In the genomic region with DNA sequence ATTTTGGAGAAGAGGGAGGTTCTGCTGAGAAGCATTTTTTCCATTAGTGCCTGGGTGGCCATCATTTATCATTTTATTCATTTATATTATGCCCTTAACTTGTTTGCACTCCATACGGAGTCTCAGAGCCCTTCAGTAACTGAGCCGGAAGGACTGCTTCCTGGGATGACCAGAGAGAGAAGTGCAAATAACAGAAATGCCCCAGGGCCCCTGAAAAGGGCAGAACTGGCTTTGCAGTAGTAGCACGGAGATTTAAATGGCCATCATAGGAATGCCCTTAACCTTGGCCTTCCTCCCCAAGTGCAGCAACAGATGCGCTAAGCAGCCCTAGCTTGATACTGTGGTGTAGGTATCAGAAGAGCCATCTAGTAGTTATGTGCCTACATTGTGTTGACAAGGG, we compare ENCODE assay signal across 15 cellular contexts. TPM values are rescaled to one million over a fixed set of nuclear protein-coding genes. Genes with fewer than 3 reads are reported as not detected.
DNase-seq lines count a peak whose midpoint lies in the region; ATAC-seq and TF ChIP-seq lines count a peak whose summit lies in the region.
"Had no signal": no experiment of that assay in that cellular context is flagged by ENCODE, and none has a peak within 500 bp of the region (broad histone marks: within the 10 kb centered on the region; RNA-seq: fewer than 3 reads in every experiment).

No MANE protein-coding gene starts in this region.

- no peaks in the 10 kb centered on the region for H3K27me3 Mint-ChIP-seq in WTC11 (ENCODE audit: low read depth)
- H3K27me3 Mint-ChIP-seq in neural progenitor cell (ENCODE audit: insufficient read depth, low read depth): no peaks in the 10 kb centered on the region
- no peaks in the 10 kb centered on the region for H3K27me3 Mint-ChIP-seq in H9 (ENCODE audit: low read depth)

- H4K20me1 ChIP-seq in mammary epithelial cell (ENCODE audit: insufficient read depth, low read length): no peaks in the 10 kb centered on the region
- H4K20me1 ChIP-seq in neural progenitor cell (ENCODE audit: low read depth): peaks cover 59% of the 10 kb centered on the region
- no peaks in the 10 kb centered on the region for H4K20me1 ChIP-seq in H9 (ENCODE audit: control insufficient read depth, insufficient read depth, insufficient read length)

- 96% methylated on average over 4 of the region's 4 CpGs for WGBS in mammary epithelial cell (ENCODE audit: low coverage, missing lambda C conversion rate)
- no CpG with 5 or more reads among the region's 4 CpGs for WGBS in H9 (ENCODE audit: extremely low coverage, insufficient read length, low lambda C conversion rate)
- 61 to 66% methylated on average over 4 of the region's 4 CpGs for WGBS in upper lobe of left lung, 2 donors

- H3K36me3 ChIP-seq in mammary epithelial cell (ENCODE audit: insufficient read depth, low read length): no peaks in the 10 kb centered on the region
- no peaks in the 10 kb centered on the region for H3K36me3 ChIP-seq in neural progenitor cell
- H3K36me3 ChIP-seq in upper lobe of left lung: no peaks in the 10 kb centered on the region

- BruUV-seq in mammary epithelial cell (replicated peaks; lab: Mats Ljungman, UMichigan): no TSS peak

- H4K5ac ChIP-seq in H9 (ENCODE audit: insufficient read length, low read depth, low read length): no peak overlapping the region

- CTCF ChIA-PET in mammary epithelial cell (lab: Charles Lee; ENCODE audit: low non-redundant PET) (no interaction called here), WTC11 (lab: Charles Lee) (no interaction called here)

- TF ChIP-seq CTCF in mammary epithelial cell (conservative IDR thresholded peaks at IDR 0.05 in 1 of 2, IDR thresholded peaks at IDR 0.05 in 1 of 2; ENCODE audit: extremely low read depth in 1 of 2, insufficient read depth in 1 of 2, low read depth in 1 of 2, low read length in 2 of 2) (no peak), LNCaP clone FGC (IDR thresholded peaks at IDR 0.05; ENCODE audit: control insufficient read depth, extremely low read depth, insufficient read depth) (no peak), WTC11 (IDR thresholded peaks at IDR 0.05) (no peak), neural progenitor cell (IDR thresholded peaks at IDR 0.05) (no peak), H9 (conservative IDR thresholded peaks at IDR 0.05) (no peak), upper lobe of left lung (IDR thresholded peaks at IDR 0.05) (no peak)

- H3K79me2 ChIP-seq in mammary epithelial cell (ENCODE audit: insufficient read depth, low read length) (peaks cover 73% of the 10 kb centered on the region), neural progenitor cell (ENCODE audit: low read depth) (peaks cover 82% of the 10 kb centered on the region), H9 (ENCODE audit: insufficient read depth, low read length) (peaks cover 2% of the 10 kb centered on the region; the same call in 1 of the 2 replicates)

- TF ChIP-seq POLR2A in upper lobe of left lung (IDR thresholded peaks at IDR 0.05): no peak

- H3K56ac ChIP-seq in H9 (ENCODE audit: insufficient read length, low read depth, low read length): no peak overlapping the region

- H3K9me3 ChIP-seq in mammary epithelial cell (replicated peaks; ENCODE audit: insufficient read depth, low read length) (no peaks in the 10 kb centered on the region), neural progenitor cell (ENCODE audit: low read depth) (no peaks in the 10 kb centered on the region), H9 (ENCODE audit: control insufficient read depth, low read depth, low read length) (no peaks in the 10 kb centered on the region), upper lobe of left lung (no peaks in the 10 kb centered on the region)
- H3K9me3 ChIP-seq: BLaER1 had no signal

- H3K27ac Mint-ChIP-seq in WTC11: peak overlapping the region; percentile 50; the same call in 1 of the 2 replicates
- H3K27ac Mint-ChIP-seq in neural progenitor cell: no peak overlapping the region
- peak overlapping the region in 1 of 3 experiments; percentile 51; a peak in 1 of 7 replicates for H3K27ac Mint-ChIP-seq in H9
- H3K27ac Mint-ChIP-seq: CD8-positive, alpha-beta T cell had no signal

- no peaks in the 10 kb centered on the region for H3K79me1 ChIP-seq in H9 (ENCODE audit: insufficient read depth, low read depth, low read length, poor library complexity, severe bottlenecking)

- H3K23ac ChIP-seq in H9 (ENCODE audit: insufficient read length, low read depth, low read length): no peak overlapping the region

- peak; percentile 19 to 86 for DNase-seq in T47D (ENCODE audit: low read depth in 1 of 2, low spot score in 1 of 2)
- no peak for DNase-seq in mammary epithelial cell
- peak; percentile 69 for DNase-seq in LNCaP clone FGC (ENCODE audit: low read depth)
- DNase-seq in WTC11 (ENCODE audit: low spot score): no peak
- no peak for DNase-seq in neural progenitor cell (ENCODE audit: low spot score)
- no peak for DNase-seq in H9
- no peak for DNase-seq in upper lobe of left lung
- DNase-seq: 8988T; Calu3; CD8-positive, alpha-beta T cell; DMS79 treated with DMSO at 0.1 percent for 48 hours; GF-D8; HCEC 1CT had no signal

- in situ Hi-C loops in T47D (cut with HindIII; ENCODE audit: low pct_unique_long_range_greater_than_20kb, low sequenced_read_pairs): no loop called here
- in situ Hi-C loops in mammary epithelial cell (cut with MboI; ENCODE audit: low sequenced_read_pairs in 2 of 2): no loop called here

- H3K4me2 ChIP-seq in mammary epithelial cell (ENCODE audit: insufficient read depth, low read depth, low read length) (no peak overlapping the region), neural progenitor cell (peak overlapping the region; percentile 62), H9 (ENCODE audit: insufficient read depth, insufficient read length, low read length) (no peak overlapping the region)
- H3K4me2 ChIP-seq: BLaER1 had no signal

- H2AFZ ChIP-seq in mammary epithelial cell (ENCODE audit: low read depth, low read length) (no peak overlapping the region), neural progenitor cell (replicated peaks) (no peak overlapping the region), H9 (ENCODE audit: low read length) (no peak overlapping the region)

- dilution Hi-C loops in mammary epithelial cell (cut with HindIII; ENCODE audit: low sequenced_read_pairs): no loop called here

- H3K4me3 Mint-ChIP-seq in WTC11 (no peak overlapping the region), neural progenitor cell (no peak overlapping the region), H9 (no peak overlapping the region)
- H3K4me3 Mint-ChIP-seq: CD8-positive, alpha-beta T cell had no signal

- H3K27me3 ChIP-seq in mammary epithelial cell (ENCODE audit: insufficient read depth, low read length) (no peaks in the 10 kb centered on the region), neural progenitor cell (no peaks in the 10 kb centered on the region), H9 (ENCODE audit: insufficient read depth, low read length) (no peaks in the 10 kb centered on the region), upper lobe of left lung (no peaks in the 10 kb centered on the region)
- H3K27me3 ChIP-seq: BLaER1 had no signal

- TF ChIP-seq EP300 in upper lobe of left lung (IDR thresholded peaks at IDR 0.05): no peak

- H3K36me3 Mint-ChIP-seq in WTC11 (no peaks in the 10 kb centered on the region), neural progenitor cell (no peaks in the 10 kb centered on the region), H9 (ENCODE audit: insufficient read depth in 1 of 3, low read depth in 3 of 3) (no peaks in the 10 kb centered on the region)

- no peak overlapping the region for H3K27ac ChIP-seq in mammary epithelial cell (ENCODE audit: insufficient read depth, low read depth, low read length)
- H3K27ac ChIP-seq in neural progenitor cell: no peak overlapping the region
- no peak overlapping the region for H3K27ac ChIP-seq in H9 (ENCODE audit: insufficient read length, low read depth, low read length)
- no peak overlapping the region for H3K27ac ChIP-seq in upper lobe of left lung
- H3K27ac ChIP-seq: BLaER1 had no signal

- H2BK120ac ChIP-seq in H9 (ENCODE audit: low read depth, low read length, poor library complexity, severe bottlenecking): no peak overlapping the region

- POLR2A ChIA-PET in WTC11 (lab: Charles Lee): no interaction called here

- H3K4me1 ChIP-seq in mammary epithelial cell (ENCODE audit: insufficient read depth, low read length) (no peaks in the 10 kb centered on the region), neural progenitor cell (peaks cover 65% of the 10 kb centered on the region), H9 (ENCODE audit: insufficient read depth, low read length) (peaks cover 15% of the 10 kb centered on the region), upper lobe of left lung (peaks cover 0 to 8% (median 4%) of the 10 kb centered on the region in 4 donors)

- H3K9ac ChIP-seq in mammary epithelial cell (ENCODE audit: insufficient read depth, low read length) (no peak overlapping the region), neural progenitor cell (no peak overlapping the region), H9 (ENCODE audit: extremely low read depth, insufficient read length, low read length) (no peak overlapping the region)
- H3K9ac ChIP-seq: BLaER1 had no signal

- H3K9me3 Mint-ChIP-seq in WTC11 (no peaks in the 10 kb centered on the region), neural progenitor cell (no peaks in the 10 kb centered on the region), H9 (no peaks in the 10 kb centered on the region)
- H3K9me3 Mint-ChIP-seq: CD8-positive, alpha-beta T cell had no signal

- H3T11ph ChIP-seq in H9 (ENCODE audit: low read length): no peak overlapping the region

- no peak overlapping the region for H4K91ac ChIP-seq in H9 (ENCODE audit: insufficient read length, low read depth, low read length)

- no peak overlapping the region for H2BK15ac ChIP-seq in H9 (ENCODE audit: low read depth, low read length)

- H3K4me1 Mint-ChIP-seq in WTC11 (peaks cover 61% of the 10 kb centered on the region), neural progenitor cell (peaks cover 41% of the 10 kb centered on the region), H9 (peaks cover 50 to 51% of the 10 kb centered on the region in 2 experiments)

- no peak overlapping the region for H4K8ac ChIP-seq in H9 (replicated peaks; ENCODE audit: insufficient read length, low read depth, low read length)

- H3K14ac ChIP-seq in H9 (ENCODE audit: insufficient read depth, low read length): no peak overlapping the region

- peaks cover 31% of the 10 kb centered on the region for H3F3A ChIP-seq in neural progenitor cell (ENCODE audit: low read depth)

- no peak overlapping the region for H3K4ac ChIP-seq in H9 (ENCODE audit: low read depth, low read length)

- H2AK5ac ChIP-seq in H9 (ENCODE audit: insufficient read length, low read length): no peak overlapping the region

- no peaks in the 10 kb centered on the region for H3K23me2 ChIP-seq in H9 (ENCODE audit: insufficient read length, low read depth, low read length, poor library complexity, severe bottlenecking)

- ATAC-seq in WTC11 (no peak), GM21526 (IDR thresholded peaks at IDR 0.05; ENCODE audit: low FRiP score, unreplicated experiment) (no peak), upper lobe of left lung (ENCODE audit: low FRiP score in 2 of 2) (no peak)
- ATAC-seq: CD8-positive, alpha-beta T cell had no signal

- H3K4me3 ChIP-seq in mammary epithelial cell (replicated peaks in 1 of 3; ENCODE audit: insufficient read depth in 1 of 3, low read depth in 2 of 3, low read length in 3 of 3): no peak overlapping the region
- peak overlapping the region; percentile 19; the same call in 1 of the 2 replicates for H3K4me3 ChIP-seq in LNCaP clone FGC (ENCODE audit: low read depth, low read length)
- no peak overlapping the region for H3K4me3 ChIP-seq in neural progenitor cell
- H3K4me3 ChIP-seq in upper lobe of left lung: no peak overlapping the region
- H3K4me3 ChIP-seq: BLaER1 had no signal

- intact Hi-C loops in mammary epithelial cell (cut with micrococcal nuclease): loop anchor here (2.0 kb wide), 1 partner anchor 60 kb away; no protein-coding TSS in a partner anchor

- H2BK5ac ChIP-seq in H9 (ENCODE audit: insufficient read length, low read length): no peak overlapping the region

- no peak overlapping the region for H3K18ac ChIP-seq in H9 (ENCODE audit: insufficient read length, low read depth, low read length)

- H2BK20ac ChIP-seq in H9 (ENCODE audit: low read depth, low read length, poor library complexity, severe bottlenecking): no peak overlapping the region

- no peak overlapping the region for H2BK12ac ChIP-seq in H9 (ENCODE audit: insufficient read length, low read depth, low read length)

RNA-seq across cellular contexts. Expression of gene NUP93, which starts 58.5 kb away (rescaled TPM):
- total RNA-seq in mammary epithelial cell: 100 to 1,000 TPM in 1 of 2 donors, 10 to 100 TPM in 1; 49.3 to 100 TPM
- 87.8 TPM for polyA plus RNA-seq in mammary epithelial cell
- 178 TPM for polyA minus RNA-seq in mammary epithelial cell
- 167 to 185 TPM (median 175 TPM) in 3 replicates for total RNA-seq in WTC11 (2021)
- total RNA-seq in neural progenitor cell (ENCODE audit: low replicate concordance): 116 and 128 TPM in 2 replicates
- 165 and 167 TPM in 2 replicates for total RNA-seq in H9 (2021)
- 10 to 100 TPM; 30.9 to 57.3 (median 45.3) TPM for total RNA-seq in upper lobe of left lung

Comparison
In these comparisons a context has a peak if more than half of its experiments do, and no peak if none do; other contexts are left out.
1. DNase-seq: peak in T47D (2 of 2) and LNCaP clone FGC (single experiment); none in mammary epithelial cell (single experiment), WTC11 (single experiment), neural progenitor cell (single experiment), H9 (single experiment) and upper lobe of left lung (0 of 2).